In the genomic region with DNA sequence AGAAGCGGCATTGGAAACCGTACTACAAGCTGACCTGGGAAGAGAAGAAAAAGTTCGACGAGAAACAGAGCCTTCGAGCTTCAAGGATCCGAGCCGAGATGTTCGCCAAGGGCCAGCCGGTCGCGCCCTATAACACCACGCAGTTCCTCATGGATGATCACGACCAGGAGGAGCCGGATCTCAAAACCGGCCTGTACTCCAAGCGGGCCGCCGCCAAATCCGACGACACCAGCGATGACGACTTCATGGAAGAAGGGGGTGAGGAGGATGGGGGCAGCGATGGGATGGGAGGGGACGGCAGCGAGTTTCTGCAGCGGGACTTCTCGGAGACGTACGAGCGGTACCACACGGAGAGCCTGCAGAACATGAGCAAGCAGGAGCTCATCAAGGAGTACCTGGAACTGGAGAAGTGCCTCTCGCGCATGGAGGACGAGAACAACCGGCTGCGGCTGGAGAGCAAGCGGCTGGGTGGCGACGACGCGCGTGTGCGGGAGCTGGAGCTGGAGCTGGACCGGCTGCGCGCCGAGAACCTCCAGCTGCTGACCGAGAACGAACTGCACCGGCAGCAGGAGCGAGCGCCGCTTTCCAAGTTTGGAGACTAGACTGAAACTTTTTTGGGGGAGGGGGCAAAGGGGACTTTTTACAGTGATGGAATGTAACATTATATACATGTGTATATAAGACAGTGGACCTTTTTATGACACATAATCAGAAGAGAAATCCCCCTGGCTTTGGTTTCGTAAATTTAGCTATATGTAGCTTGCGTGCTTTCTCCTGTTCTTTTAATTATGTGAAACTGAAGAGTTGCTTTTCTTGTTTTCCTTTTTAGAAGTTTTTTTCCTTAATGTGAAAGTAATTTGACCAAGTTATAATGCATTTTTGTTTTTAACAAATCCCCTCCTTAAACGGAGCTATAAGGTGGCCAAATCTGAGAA, we compare ENCODE assay signal across 8 cellular contexts. TPM values are rescaled to one million over a fixed set of nuclear protein-coding genes. Genes with fewer than 3 reads are reported as not detected.
DNase-seq lines count a peak whose midpoint lies in the region; ATAC-seq and TF ChIP-seq lines count a peak whose summit lies in the region.

No MANE protein-coding gene starts in this region.

- peak overlapping the region; percentile 94 for H3K4me3 Mint-ChIP-seq in CD4-positive, alpha-beta T cell
- peak overlapping the region; percentile 97 for H3K4me3 Mint-ChIP-seq in MCF 10A (ENCODE audit: unreplicated experiment)

- H3K4me1 ChIP-seq in iPS-20b (ENCODE audit: insufficient read depth, low read length) (peaks cover 11% of the 10 kb centered on the region; the same call in 1 of the 2 replicates), gastrocnemius medialis (peaks cover 28 to 43% of the 10 kb centered on the region in 2 donors)

- peak overlapping the region; percentile 92 for H3K9ac ChIP-seq in SK-N-MC (ENCODE audit: insufficient read length)
- peak overlapping the region; percentile 63; the same call in 1 of the 2 replicates for H3K9ac ChIP-seq in iPS-20b (ENCODE audit: low read depth, low read length)

- peak overlapping the region; percentile 99 for H3K27ac Mint-ChIP-seq in CD4-positive, alpha-beta T cell
- peak overlapping the region; percentile 100 for H3K27ac Mint-ChIP-seq in MCF 10A (ENCODE audit: low read depth, unreplicated experiment)

- no peak for TF ChIP-seq CTCF in CD4-positive, alpha-beta T cell (IDR thresholded peaks at IDR 0.05)
- no peak for TF ChIP-seq CTCF in HFF-Myc (IDR thresholded peaks at IDR 0.05; ENCODE audit: low read depth, low read length, missing control alignments)
- peak; percentile 10 for TF ChIP-seq CTCF in MCF 10A (IDR thresholded peaks at IDR 0.05; ENCODE audit: unreplicated experiment)
- TF ChIP-seq CTCF in gastrocnemius medialis (IDR thresholded peaks at IDR 0.05 in 4 of 5, conservative IDR thresholded peaks at IDR 0.05 in 1 of 5): no peak

- peaks cover 64% of the 10 kb centered on the region for H3K4me1 Mint-ChIP-seq in CD4-positive, alpha-beta T cell (ENCODE audit: low read depth)
- H3K4me1 Mint-ChIP-seq in MCF 10A (ENCODE audit: insufficient read depth, unreplicated experiment): peaks cover 23% of the 10 kb centered on the region

- CTCF ChIA-PET in CD4-positive, alpha-beta T cell (lab: Charles Lee): interaction anchor here (0.6 to 6.4 kb wide), 15 partner anchors 9 to 167 kb away, joined by 3 to 168 read pairs (median 8); a partner anchor contains a TSS
- CTCF ChIA-PET in MCF 10A (lab: Yijun Ruan, JAX): interaction anchor here (0.6 to 7.5 kb wide), 29 partner anchors 7 to 927 kb away, joined by 3 to 200 read pairs (median 4); a partner anchor contains a TSS

- H3K27ac ChIP-seq in CD4-positive, alpha-beta T cell (ENCODE audit: low read depth, low read length): peak overlapping the region; percentile 70
- peak overlapping the region; percentile 87 for H3K27ac ChIP-seq in SK-N-MC
- H3K27ac ChIP-seq in iPS-20b (ENCODE audit: low read length): no peak overlapping the region
- H3K27ac ChIP-seq in gastrocnemius medialis: peak overlapping the region; percentile 90 to 98 (median 96)

- peaks cover 29% of the 10 kb centered on the region for H3K36me3 Mint-ChIP-seq in CD4-positive, alpha-beta T cell (ENCODE audit: low read depth)
- H3K36me3 Mint-ChIP-seq in MCF 10A (ENCODE audit: insufficient read depth, unreplicated experiment): peaks cover 50% of the 10 kb centered on the region

- DNase-seq in CD4-positive, alpha-beta T cell: peak in 4 of 10 experiments; percentile 20 to 27 (median 24)
- no peak for DNase-seq in HFF-Myc (ENCODE audit: extremely low read depth, low read depth)
- no peak for DNase-seq in SK-N-MC (ENCODE audit: low read depth, low spot score)
- DNase-seq in MCF 10A (ENCODE audit: unreplicated experiment): peak; percentile 71
- DNase-seq in gastrocnemius medialis: peak; percentile 62 to 67

- H3K27me3 ChIP-seq in CD4-positive, alpha-beta T cell (ENCODE audit: control insufficient read depth, insufficient read depth, low read length): no peaks in the 10 kb centered on the region
- H3K27me3 ChIP-seq in iPS-20b (ENCODE audit: insufficient read depth, low read length): no peaks in the 10 kb centered on the region
- no peaks in the 10 kb centered on the region for H3K27me3 ChIP-seq in gastrocnemius medialis

- in situ Hi-C loops in gastrocnemius medialis (cut with MboI; ENCODE audit: low sequenced_read_pairs in 4 of 4): loop anchor here in 1 of 4 donors (25.0 kb wide), 2 partner anchors 88 to 238 kb away; a partner anchor contains a TSS

- H3K9me3 ChIP-seq in CD4-positive, alpha-beta T cell (ENCODE audit: control insufficient read depth, low read length): no peaks in the 10 kb centered on the region
- H3K9me3 ChIP-seq in SK-N-MC (ENCODE audit: low read depth, low read length) (no peaks in the 10 kb centered on the region), iPS-20b (ENCODE audit: insufficient read depth, low read depth, low read length) (no peaks in the 10 kb centered on the region), gastrocnemius medialis (no peaks in the 10 kb centered on the region)

- H3K27me3 Mint-ChIP-seq in CD4-positive, alpha-beta T cell: peaks cover 8% of the 10 kb centered on the region
- H3K27me3 Mint-ChIP-seq in MCF 10A (ENCODE audit: insufficient read depth, unreplicated experiment): no peaks in the 10 kb centered on the region

- no peaks in the 10 kb centered on the region for H3K9me3 Mint-ChIP-seq in CD4-positive, alpha-beta T cell
- no peaks in the 10 kb centered on the region for H3K9me3 Mint-ChIP-seq in MCF 10A (ENCODE audit: unreplicated experiment)

- TF ChIP-seq POLR2A in gastrocnemius medialis (IDR thresholded peaks at IDR 0.05): no peak

- H3K4me3 ChIP-seq in HFF-Myc (replicated peaks; ENCODE audit: low read depth, low read length) (peak overlapping the region; percentile 89), SK-N-MC (peak overlapping the region; percentile 97), iPS-20b (ENCODE audit: low read length) (peak overlapping the region; percentile 95), gastrocnemius medialis (peak overlapping the region; percentile 77 to 85 (median 80))

- POLR2A ChIA-PET in CD4-positive, alpha-beta T cell (lab: Charles Lee): interaction anchor here (0.6 to 10.9 kb wide), 26 partner anchors 11 to 929 kb away, joined by 3 to 630 read pairs (median 9); a partner anchor contains a TSS
- POLR2A ChIA-PET in MCF 10A (lab: Yijun Ruan, JAX): interaction anchor here (0.6 to 12.7 kb wide), 38 partner anchors 9 to 1135 kb away, joined by 3 to 1083 read pairs (median 6); a partner anchor contains a TSS

- intact Hi-C loops in CD4-positive, alpha-beta T cell (cut with DNase I, micrococcal nuclease): loop anchor here (1.0 to 5.0 kb wide), 6 partner anchors 8 to 167 kb away; a partner anchor contains a TSS
- intact Hi-C loops in MCF 10A (cut with micrococcal nuclease) (loop anchor here (1.0 to 5.0 kb wide), 3 partner anchors 15 to 167 kb away; a partner anchor contains a TSS), gastrocnemius medialis (cut with DNase I; ENCODE audit: low total_unique reads) (loop anchor here (1.0 to 5.0 kb wide), 3 partner anchors 15 to 1042 kb away; a partner anchor contains a TSS)

- H3K36me3 ChIP-seq in SK-N-MC (ENCODE audit: insufficient read depth, low read length) (no peaks in the 10 kb centered on the region), iPS-20b (ENCODE audit: insufficient read depth, low read depth, low read length) (no peaks in the 10 kb centered on the region), gastrocnemius medialis (no peaks in the 10 kb centered on the region)

- ATAC-seq in CD4-positive, alpha-beta T cell (ENCODE audit: poor library complexity): no peak
- ATAC-seq in gastrocnemius medialis: peak; percentile 4 to 22
- no peak for ATAC-seq in HG02852 (IDR thresholded peaks at IDR 0.05; ENCODE audit: unreplicated experiment)
- no peak for ATAC-seq in HG03354 (IDR thresholded peaks at IDR 0.05; ENCODE audit: poor library complexity, severe bottlenecking, unreplicated experiment)

- BruUV-seq in MCF 10A (replicated peaks; lab: Mats Ljungman, UMichigan): no TSS peak

RNA-seq across cellular contexts. Expression of a gene that starts 1.7 kb away (rescaled TPM):
- total RNA-seq in CD4-positive, alpha-beta T cell: 10 to 100 TPM; 50.5 to 50.9 TPM
- total RNA-seq in MCF 10A (2022) (22.5 and 26.7 TPM in 2 replicates), gastrocnemius medialis (10 to 100 TPM; 26.3 to 79.6 (median 36.9) TPM)

RNA-seq across cellular contexts. Expression of a gene that starts 11.7 kb away (rescaled TPM):
- 1 to 10 TPM; 1.3 to 1.5 TPM for total RNA-seq in CD4-positive, alpha-beta T cell
- total RNA-seq in MCF 10A (2022) (5.1 and 7.7 TPM in 2 replicates), gastrocnemius medialis (10 to 100 TPM; 31.4 to 70.8 (median 64.9) TPM)

RNA-seq across cellular contexts. Expression of a gene that starts 14.4 kb away (rescaled TPM):
- total RNA-seq in CD4-positive, alpha-beta T cell: 10 to 100 TPM; 24.8 to 26.3 TPM
- total RNA-seq in MCF 10A (2022) (7.2 and 7.8 TPM in 2 replicates), gastrocnemius medialis (1 to 10 TPM; 2.2 to 3.2 (median 2.5) TPM)

RNA-seq across cellular contexts. Expression of a gene that starts 17.6 kb away (rescaled TPM):
- 1 to 10 TPM; 1.8 to 2.4 TPM for total RNA-seq in CD4-positive, alpha-beta T cell
- total RNA-seq in MCF 10A (2022): 54.5 and 69.7 TPM in 2 replicates
- total RNA-seq in gastrocnemius medialis: 100 to 1,000 TPM in 1 of 4 donors, 10 to 100 TPM in 3; 38.6 to 186 (median 75.1) TPM

Comparison
In these comparisons a context has a peak if more than half of its experiments do, and no peak if none do; other contexts are left out.
1. ATAC-seq: peak in gastrocnemius medialis (2 of 2); none in CD4-positive, alpha-beta T cell (single experiment), HG02852 (single experiment) and HG03354 (single experiment).
2. DNase-seq: peak in MCF 10A (single experiment) and gastrocnemius medialis (2 of 2); none in HFF-Myc (single experiment) and SK-N-MC (single experiment).
3. Peak in every context shown above with its lines, with median percentiles within 50 percentile points of each other: H3K4me3 ChIP-seq.